In the genomic region with DNA sequence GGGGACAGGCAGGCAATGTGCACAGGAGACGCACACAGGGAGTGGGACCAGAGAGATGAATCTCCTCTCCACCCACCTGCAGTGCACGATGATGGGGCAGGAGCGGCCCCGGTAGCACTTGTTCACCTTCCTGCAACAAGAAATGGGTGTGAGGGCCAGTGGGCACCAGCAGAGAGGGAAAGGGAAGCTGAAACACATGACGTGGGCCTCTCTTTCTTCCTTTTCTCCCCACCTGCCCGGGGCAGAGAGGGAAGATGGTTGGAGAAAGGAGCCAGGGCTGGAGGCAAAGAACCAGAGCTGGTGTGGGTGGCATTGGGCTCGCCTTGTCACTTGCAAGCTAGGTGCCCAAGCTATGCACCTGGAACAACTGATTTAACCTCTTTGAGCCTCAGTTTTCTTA, we compare ENCODE assay signal across 1 cellular context.
TF ChIP-seq lines count a peak whose summit lies in the region.

No MANE protein-coding gene starts in this region.

TF ChIP-seq in GM23338, 12 proteins besides CTCF, POLR2A, EP300 and RAD21 (continued from another document):
- TF ChIP-seq, protein P1, sequence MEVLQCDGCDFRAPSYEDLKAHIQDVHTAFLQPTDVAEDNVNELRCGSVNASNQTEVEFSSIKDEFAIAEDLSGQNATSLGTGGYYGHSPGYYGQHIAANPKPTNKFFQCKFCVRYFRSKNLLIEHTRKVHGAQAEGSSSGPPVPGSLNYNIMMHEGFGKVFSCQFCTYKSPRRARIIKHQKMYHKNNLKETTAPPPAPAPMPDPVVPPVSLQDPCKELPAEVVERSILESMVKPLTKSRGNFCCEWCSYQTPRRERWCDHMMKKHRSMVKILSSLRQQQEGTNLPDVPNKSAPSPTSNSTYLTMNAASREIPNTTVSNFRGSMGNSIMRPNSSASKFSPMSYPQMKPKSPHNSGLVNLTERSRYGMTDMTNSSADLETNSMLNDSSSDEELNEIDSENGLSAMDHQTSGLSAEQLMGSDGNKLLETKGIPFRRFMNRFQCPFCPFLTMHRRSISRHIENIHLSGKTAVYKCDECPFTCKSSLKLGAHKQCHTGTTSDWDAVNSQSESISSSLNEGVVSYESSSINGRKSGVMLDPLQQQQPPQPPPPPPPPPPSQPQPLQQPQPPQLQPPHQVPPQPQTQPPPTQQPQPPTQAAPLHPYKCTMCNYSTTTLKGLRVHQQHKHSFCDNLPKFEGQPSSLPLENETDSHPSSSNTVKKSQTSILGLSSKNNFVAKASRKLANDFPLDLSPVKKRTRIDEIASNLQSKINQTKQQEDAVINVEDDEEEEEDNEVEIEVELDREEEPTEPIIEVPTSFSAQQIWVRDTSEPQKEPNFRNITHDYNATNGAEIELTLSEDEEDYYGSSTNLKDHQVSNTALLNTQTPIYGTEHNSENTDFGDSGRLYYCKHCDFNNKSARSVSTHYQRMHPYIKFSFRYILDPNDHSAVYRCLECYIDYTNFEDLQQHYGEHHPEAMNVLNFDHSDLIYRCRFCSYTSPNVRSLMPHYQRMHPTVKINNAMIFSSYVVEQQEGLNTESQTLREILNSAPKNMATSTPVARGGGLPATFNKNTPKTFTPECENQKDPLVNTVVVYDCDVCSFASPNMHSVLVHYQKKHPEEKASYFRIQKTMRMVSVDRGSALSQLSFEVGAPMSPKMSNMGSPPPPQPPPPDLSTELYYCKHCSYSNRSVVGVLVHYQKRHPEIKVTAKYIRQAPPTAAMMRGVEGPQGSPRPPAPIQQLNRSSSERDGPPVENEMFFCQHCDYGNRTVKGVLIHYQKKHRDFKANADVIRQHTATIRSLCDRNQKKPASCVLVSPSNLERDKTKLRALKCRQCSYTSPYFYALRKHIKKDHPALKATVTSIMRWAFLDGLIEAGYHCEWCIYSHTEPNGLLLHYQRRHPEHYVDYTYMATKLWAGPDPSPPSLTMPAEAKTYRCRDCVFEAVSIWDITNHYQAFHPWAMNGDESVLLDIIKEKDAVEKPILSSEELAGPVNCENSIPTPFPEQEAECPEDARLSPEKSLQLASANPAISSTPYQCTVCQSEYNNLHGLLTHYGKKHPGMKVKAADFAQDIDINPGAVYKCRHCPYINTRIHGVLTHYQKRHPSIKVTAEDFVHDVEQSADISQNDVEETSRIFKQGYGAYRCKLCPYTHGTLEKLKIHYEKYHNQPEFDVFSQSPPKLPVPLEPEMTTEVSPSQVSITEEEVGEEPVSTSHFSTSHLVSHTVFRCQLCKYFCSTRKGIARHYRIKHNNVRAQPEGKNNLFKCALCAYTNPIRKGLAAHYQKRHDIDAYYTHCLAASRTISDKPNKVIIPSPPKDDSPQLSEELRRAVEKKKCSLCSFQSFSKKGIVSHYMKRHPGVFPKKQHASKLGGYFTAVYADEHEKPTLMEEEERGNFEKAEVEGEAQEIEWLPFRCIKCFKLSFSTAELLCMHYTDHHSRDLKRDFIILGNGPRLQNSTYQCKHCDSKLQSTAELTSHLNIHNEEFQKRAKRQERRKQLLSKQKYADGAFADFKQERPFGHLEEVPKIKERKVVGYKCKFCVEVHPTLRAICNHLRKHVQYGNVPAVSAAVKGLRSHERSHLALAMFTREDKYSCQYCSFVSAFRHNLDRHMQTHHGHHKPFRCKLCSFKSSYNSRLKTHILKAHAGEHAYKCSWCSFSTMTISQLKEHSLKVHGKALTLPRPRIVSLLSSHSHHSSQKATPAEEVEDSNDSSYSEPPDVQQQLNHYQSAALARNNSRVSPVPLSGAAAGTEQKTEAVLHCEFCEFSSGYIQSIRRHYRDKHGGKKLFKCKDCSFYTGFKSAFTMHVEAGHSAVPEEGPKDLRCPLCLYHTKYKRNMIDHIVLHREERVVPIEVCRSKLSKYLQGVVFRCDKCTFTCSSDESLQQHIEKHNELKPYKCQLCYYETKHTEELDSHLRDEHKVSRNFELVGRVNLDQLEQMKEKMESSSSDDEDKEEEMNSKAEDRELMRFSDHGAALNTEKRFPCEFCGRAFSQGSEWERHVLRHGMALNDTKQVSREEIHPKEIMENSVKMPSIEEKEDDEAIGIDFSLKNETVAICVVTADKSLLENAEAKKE (CRISPR knock-in tag; IDR thresholded peaks at IDR 0.05): no peak
